In the genomic region with DNA sequence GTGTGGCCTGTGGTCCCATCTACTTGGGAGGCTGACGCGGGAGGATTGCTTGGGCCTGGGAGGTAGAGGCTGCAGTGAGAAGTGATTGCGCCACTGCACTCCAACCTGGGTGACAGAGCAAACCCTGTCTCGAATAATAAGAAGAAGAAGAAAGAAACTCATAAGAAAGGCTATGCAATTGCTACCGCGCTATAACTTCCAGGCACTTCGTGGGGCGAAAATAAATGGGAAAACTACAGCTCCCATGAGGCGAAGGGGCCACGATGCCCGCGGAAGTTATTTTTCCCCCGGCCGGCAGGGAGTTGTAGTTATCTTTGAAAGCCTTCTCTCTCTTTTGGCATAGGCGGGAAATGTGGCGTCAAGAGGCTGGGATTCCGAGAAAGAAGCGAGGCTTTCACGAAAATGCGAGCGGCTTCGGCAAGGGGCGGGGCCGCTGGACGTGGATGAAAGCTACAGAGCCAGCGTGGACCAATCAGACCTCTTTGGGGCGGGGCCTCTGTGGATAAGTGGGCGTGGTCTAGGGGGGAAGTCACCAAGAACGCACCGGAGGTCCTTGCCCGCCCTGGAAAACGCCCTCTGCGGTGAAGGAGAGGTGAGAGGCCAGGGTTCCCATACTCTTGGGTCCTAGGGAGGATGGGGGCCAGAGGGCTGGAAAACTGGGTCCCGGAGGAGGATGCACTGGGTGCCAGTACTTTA, we compare ENCODE assay signal across 8 cellular contexts. TPM values are rescaled to one million over a fixed set of nuclear protein-coding genes. Genes with fewer than 3 reads are reported as not detected.
A peak's percentile ranks its signal among the peaks of the same experiment; 100 is the strongest.
DNase-seq lines count a peak whose midpoint lies in the region; ATAC-seq and TF ChIP-seq lines count a peak whose summit lies in the region.

TSS of gene NUCB1 (plus strand) at position 532 of the 696 bp plus-strand sequence. CDS start 485 bp downstream, outside the sequence.

- H3K4me1 Mint-ChIP-seq in HFFc6 (ENCODE audit: low read depth) = peaks cover 18% of the 10 kb centered on the region

- DNase-seq in GF-D8 (lab: John Stamatoyannopoulos, UW) (peak; percentile 97), HFFc6 (peak; percentile 98), NCI-H1092 treated with DMSO at 0.1 percent for 48 hours (lab: John Stamatoyannopoulos, UW) (peak; percentile 89), SKM-1 (lab: John Stamatoyannopoulos, UW; ENCODE audit: unreplicated experiment) (peak; percentile 50), glomerular endothelial cell (ENCODE audit: extremely low read depth, low read depth, low spot score) (peak; percentile 88), occipital lobe (lab: John Stamatoyannopoulos, UW) (peak; percentile 98)
- DNase-seq in activated naive CD4-positive, alpha-beta T cell treated with anti-CD3 and anti-CD28 coated beads, Interleukin-2, amount 50 U/mL, for 72 hours (ENCODE audit: low spot score in 2 of 2) = peak; percentile 99 to 100

- peak within 1 kb of the TSS; percentile 99 for H3K4me3 Mint-ChIP-seq in HFFc6

- peak within 1 kb of the TSS; percentile 89 for H3K27ac Mint-ChIP-seq in HFFc6
- H3K27ac Mint-ChIP-seq in activated naive CD4-positive, alpha-beta T cell treated with anti-CD3 and anti-CD28 coated beads, Interleukin-2, amount 50 U/mL, for 72 hours = peak within 1 kb of the TSS; percentile 97 to 99

- H3K27ac ChIP-seq in temporal lobe (ENCODE audit: low read depth, low read length) = peak within 1 kb of the TSS; percentile 91

- TF ChIP-seq CTCF in HFFc6 (IDR thresholded peaks at IDR 0.05) = peak; percentile 31

- H3K9me3 Mint-ChIP-seq in HFFc6 = no peaks in the 10 kb centered on the region
- H3K9me3 Mint-ChIP-seq in activated naive CD4-positive, alpha-beta T cell treated with anti-CD3 and anti-CD28 coated beads, Interleukin-2, amount 50 U/mL, for 72 hours = peaks cover 0 to 4% of the 10 kb centered on the region in 2 donors

- peaks cover under 1% of the 10 kb centered on the region; the same call in 1 of the 2 replicates for H3K27me3 Mint-ChIP-seq in HFFc6 (ENCODE audit: insufficient read depth)

- ATAC-seq in activated naive CD4-positive, alpha-beta T cell treated with anti-CD3 and anti-CD28 coated beads, Interleukin-2, amount 50 U/mL, for 72 hours = peak; percentile 94 to 97

- peaks cover 19% of the 10 kb centered on the region; the same call in 1 of the 2 replicates for H3K36me3 Mint-ChIP-seq in HFFc6 (ENCODE audit: low read depth)
- H3K36me3 Mint-ChIP-seq in activated naive CD4-positive, alpha-beta T cell treated with anti-CD3 and anti-CD28 coated beads, Interleukin-2, amount 50 U/mL, for 72 hours = peaks cover 15 to 21% of the 10 kb centered on the region in 2 donors

RNA-seq across cellular contexts. Expression of gene NUCB1, which starts in this region (rescaled TPM):
- 100 to 1,000 TPM; 129 to 160 (median 152) TPM for total RNA-seq in HFFc6 (2021; fragmentation: NEBNext Ultra II Directional; extraction: Animal tissue kit (Norgen Biotek cat#: 25700))
- 100 to 1,000 TPM; 191 to 254 TPM for total RNA-seq in activated naive CD4-positive, alpha-beta T cell treated with anti-CD3 and anti-CD28 coated beads, Interleukin-2, amount 50 U/mL, for 72 hours
- 446 and 494 TPM in 2 replicates for total RNA-seq in glomerular endothelial cell
- 42.6 TPM for total RNA-seq in occipital lobe
- 45.5 TPM for total RNA-seq in temporal lobe

Comparison
In these comparisons a context has a peak if more than half of its experiments do, and no peak if none do; other contexts are left out.
1. Peak in every context shown above with its lines: DNase-seq, ATAC-seq and H3K27ac ChIP-seq.